Comparison of ENCODE assay signal across 8 cellular contexts in genomic region chr11:122209619-122210377, GRCh38.
A peak's percentile ranks its signal among the peaks of the same experiment; 100 is the strongest.
DNase-seq lines count a peak whose midpoint lies in the region; ATAC-seq, FAIRE-seq and TF ChIP-seq lines count a peak whose summit lies in the region.

No MANE protein-coding gene starts in this region.

- no peak overlapping the region for H3K27ac ChIP-seq in pancreas

- no peak for TF ChIP-seq CTCF in fibroblast of pulmonary artery (IDR thresholded peaks at IDR 0.05; ENCODE audit: low read length, missing control alignments)
- no peak for TF ChIP-seq CTCF in pancreas (IDR thresholded peaks at IDR 0.05)

- DNase-seq in AML-193 (lab: John Stamatoyannopoulos, UW), result peak; percentile 11 to 18
- DNase-seq in fibroblast of pulmonary artery (ENCODE audit: low read depth), result peak; percentile 98
- peak in 4 of 6 donors; percentile 19 to 41 (median 25) for DNase-seq in pancreas
- no peak for DNase-seq in NAMALWA (ENCODE audit: low spot score)
- no peak for DNase-seq in NCI-H128 (lab: John Stamatoyannopoulos, UW; ENCODE audit: unreplicated experiment)
- DNase-seq in DMS153 treated with DMSO at 0.1 percent for 48 hours (lab: John Stamatoyannopoulos, UW; ENCODE audit: unreplicated experiment), result no peak
- DNase-seq in MV-4-11 (lab: John Stamatoyannopoulos, UW), result no peak

- intact Hi-C loops in pancreas (cut with DNase I), result loop anchor here in 2 of 3 donors (5.0 to 10.0 kb wide), 3 partner anchors 293 to 555 kb away; no protein-coding TSS in a partner anchor

- H3K36me3 ChIP-seq in pancreas, result no peaks in the 10 kb centered on the region

- WGBS in pancreas, 2 donors, result 53 to 54% methylated on average over 4 of the region's 4 CpGs

- H3K9me3 ChIP-seq in pancreas, result no peaks in the 10 kb centered on the region

- H3K4me3 ChIP-seq in fibroblast of pulmonary artery (replicated peaks; ENCODE audit: low read depth, low read length) (no peak overlapping the region), pancreas (no peak overlapping the region)

- no peaks in the 10 kb centered on the region for H3K27me3 ChIP-seq in pancreas

- no peak for FAIRE-seq in pancreas (lab: Jason Lieb, UNC)

- peak; percentile 79 for ATAC-seq in SK-N-SH treated with all-trans-retinoic acid at 6 μM for 48 hours
- peak; percentile 50 to 73 (median 58) for ATAC-seq in pancreas

- H3K4me1 ChIP-seq in pancreas, result peaks cover 0 to 7% (median 0%) of the 10 kb centered on the region in 3 donors

TF ChIP-seq in SK-N-SH treated with all-trans-retinoic acid at 6 μM for 48 hours, 23 proteins besides CTCF, POLR2A, EP300 and RAD21:
- peak; percentile 32 for TF ChIP-seq ISL1 (CRISPR knock-in tag; IDR thresholded peaks at IDR 0.05)
- no peak for TF ChIP-seq ZFP30 (CRISPR knock-in tag; IDR thresholded peaks at IDR 0.05)

Comparison
In these comparisons a context has a peak if more than half of its experiments do, and no peak if none do; other contexts are left out.
1. DNase-seq: peak in AML-193 (2 of 2), fibroblast of pulmonary artery (single experiment) and pancreas (4 of 6); none in NAMALWA (single experiment), NCI-H128 (single experiment), DMS153 treated with DMSO at 0.1 percent for 48 hours (single experiment) and MV-4-11 (single experiment).